ENCODE assay signal across 20 cellular contexts in genomic region chr11:92846542-92847125, GRCh38.
"Had no signal": no experiment of that assay in that cellular context is flagged by ENCODE, and none has a peak within 500 bp of the region (broad histone marks: within the 10 kb centered on the region; RNA-seq: fewer than 3 reads in every experiment).

No MANE protein-coding gene starts in this region.

- H3K9ac ChIP-seq: parathyroid adenoma had no signal

- H3K79me2 ChIP-seq: parathyroid adenoma had no signal

- H2AFZ ChIP-seq: parathyroid adenoma had no signal

- H3K36me3 Mint-ChIP-seq: activated naive CD4-positive, alpha-beta T cell treated with anti-CD3 and anti-CD28 coated beads, Interleukin-2, amount 50 U/mL, for 72 hours; naive thymus-derived CD4-positive, alpha-beta T cell; stimulated activated naive B cell treated with anti-CD40 and anti-IgM and Interleukin-4, amounts not matched to agents 10 μg/mL and 1 μg/mL and 100 μg/mL, for 72 hours had no signal

- H3K9me3 Mint-ChIP-seq: activated CD4-positive, alpha-beta memory T cell treated with anti-CD3 and anti-CD28 coated beads, Interleukin-2, amount 10 ng/mL, durations not matched to agents 7 days and 5 days; activated naive CD4-positive, alpha-beta T cell treated with anti-CD3 and anti-CD28 coated beads, Interleukin-2, amount 50 U/mL, for 72 hours; activated T-cell treated with anti-CD3 and anti-CD28 coated beads, Interleukin-2, amount 50 U/mL, for 24 hours; dendritic cell treated with granulocyte-macrophage colony-stimulating factor and Interleukin-4, amounts not matched to agents 40 ng/mL and 50 ng/mL, for 4 days; stimulated activated naive B cell treated with anti-CD40 and anti-IgM and Interleukin-4, amounts not matched to agents 10 μg/mL and 1 μg/mL and 100 μg/mL, for 72 hours had no signal

- H3K36me3 ChIP-seq: brain microvascular endothelial cell, gastrocnemius medialis, left lung, neutrophil, tibial nerve had no signal

- H3K27me3 ChIP-seq: brain microvascular endothelial cell, gastrocnemius medialis, left lung, neutrophil, tibial nerve had no signal

- H3K4me1 ChIP-seq: gastrocnemius medialis, left lung, parathyroid adenoma, tibial nerve had no signal

- H3K27me3 Mint-ChIP-seq: activated CD4-positive, alpha-beta memory T cell treated with anti-CD3 and anti-CD28 coated beads, Interleukin-2, amount 10 ng/mL, durations not matched to agents 7 days and 5 days; activated T-cell treated with anti-CD3 and anti-CD28 coated beads, Interleukin-2, amount 50 U/mL, for 24 hours; central memory CD8-positive, alpha-beta T cell; dendritic cell treated with granulocyte-macrophage colony-stimulating factor and Interleukin-4, amounts not matched to agents 40 ng/mL and 50 ng/mL, for 4 days; effector memory CD8-positive, alpha-beta T cell; naive thymus-derived CD4-positive, alpha-beta T cell; stimulated activated naive B cell treated with anti-CD40 and anti-IgM and Interleukin-4, amounts not matched to agents 10 μg/mL and 1 μg/mL and 100 μg/mL, for 72 hours had no signal

- H3K4me1 Mint-ChIP-seq: activated CD4-positive, alpha-beta memory T cell treated with anti-CD3 and anti-CD28 coated beads, Interleukin-2, amount 10 ng/mL, durations not matched to agents 7 days and 5 days; central memory CD8-positive, alpha-beta T cell; naive thymus-derived CD4-positive, alpha-beta T cell; stimulated activated naive B cell treated with anti-CD40 and anti-IgM and Interleukin-4, amounts not matched to agents 10 μg/mL and 1 μg/mL and 100 μg/mL, for 72 hours had no signal

- H3K9me3 ChIP-seq: gastrocnemius medialis, left lung, neutrophil, tibial nerve had no signal

- DNase-seq: activated CD4-positive, alpha-beta memory T cell treated with anti-CD3 and anti-CD28 coated beads, Interleukin-2, amount 10 ng/mL, durations not matched to agents 7 days and 5 days; activated CD4-positive, alpha-beta T cell treated with anti-CD3 and anti-CD28 coated beads for 4 hours; activated effector memory CD4-positive, alpha-beta T cell treated with anti-CD3 and anti-CD28 coated beads, Interleukin-2, amount 50 U/mL, for 16 hours; activated T-cell treated with anti-CD3 and anti-CD28 coated beads, Interleukin-2, amount 50 U/mL, for 24 hours; amniotic stem cell; brain microvascular endothelial cell; effector memory CD8-positive, alpha-beta T cell; gastrocnemius medialis; left lung; mammary epithelial cell; naive thymus-derived CD4-positive, alpha-beta T cell; stimulated activated CD4-positive, alpha-beta T cell treated with anti-CD3 and anti-CD28 coated beads, Interleukin-2, amount 100 ng/mL, for 48 hours; stimulated activated naive B cell treated with anti-CD40 and anti-IgM and Interleukin-4, amounts not matched to agents 10 μg/mL and 1 μg/mL and 100 μg/mL, for 72 hours; T-helper 2 cell had no signal

- H3K4me3 ChIP-seq: gastrocnemius medialis, left lung, tibial nerve had no signal

- H3K27ac ChIP-seq: brain microvascular endothelial cell, gastrocnemius medialis, left lung, neutrophil, parathyroid adenoma, tibial nerve had no signal

- H3K27ac Mint-ChIP-seq: activated CD4-positive, alpha-beta memory T cell treated with anti-CD3 and anti-CD28 coated beads, Interleukin-2, amount 10 ng/mL, durations not matched to agents 7 days and 5 days; activated naive CD4-positive, alpha-beta T cell treated with anti-CD3 and anti-CD28 coated beads, Interleukin-2, amount 50 U/mL, for 72 hours; activated T-cell treated with anti-CD3 and anti-CD28 coated beads, Interleukin-2, amount 50 U/mL, for 24 hours; dendritic cell treated with granulocyte-macrophage colony-stimulating factor and Interleukin-4, amounts not matched to agents 40 ng/mL and 50 ng/mL, for 4 days; effector memory CD8-positive, alpha-beta T cell; naive thymus-derived CD4-positive, alpha-beta T cell; stimulated activated naive B cell treated with anti-CD40 and anti-IgM and Interleukin-4, amounts not matched to agents 10 μg/mL and 1 μg/mL and 100 μg/mL, for 72 hours had no signal

- ATAC-seq: activated naive CD4-positive, alpha-beta T cell treated with anti-CD3 and anti-CD28 coated beads, Interleukin-2, amount 50 U/mL, for 72 hours; effector memory CD8-positive, alpha-beta T cell; gastrocnemius medialis; left lung; naive thymus-derived CD4-positive, alpha-beta T cell; stimulated activated naive B cell treated with anti-CD40 and anti-IgM and Interleukin-4, amounts not matched to agents 10 μg/mL and 1 μg/mL and 100 μg/mL, for 72 hours had no signal

- H3K4me3 Mint-ChIP-seq: activated CD4-positive, alpha-beta memory T cell treated with anti-CD3 and anti-CD28 coated beads, Interleukin-2, amount 10 ng/mL, durations not matched to agents 7 days and 5 days; activated T-cell treated with anti-CD3 and anti-CD28 coated beads, Interleukin-2, amount 50 U/mL, for 24 hours; central memory CD8-positive, alpha-beta T cell; dendritic cell treated with granulocyte-macrophage colony-stimulating factor and Interleukin-4, amounts not matched to agents 40 ng/mL and 50 ng/mL, for 4 days; effector memory CD8-positive, alpha-beta T cell; naive thymus-derived CD4-positive, alpha-beta T cell; stimulated activated naive B cell treated with anti-CD40 and anti-IgM and Interleukin-4, amounts not matched to agents 10 μg/mL and 1 μg/mL and 100 μg/mL, for 72 hours had no signal
